1 cellular context compared by ENCODE assay signal in the genomic region with DNA sequence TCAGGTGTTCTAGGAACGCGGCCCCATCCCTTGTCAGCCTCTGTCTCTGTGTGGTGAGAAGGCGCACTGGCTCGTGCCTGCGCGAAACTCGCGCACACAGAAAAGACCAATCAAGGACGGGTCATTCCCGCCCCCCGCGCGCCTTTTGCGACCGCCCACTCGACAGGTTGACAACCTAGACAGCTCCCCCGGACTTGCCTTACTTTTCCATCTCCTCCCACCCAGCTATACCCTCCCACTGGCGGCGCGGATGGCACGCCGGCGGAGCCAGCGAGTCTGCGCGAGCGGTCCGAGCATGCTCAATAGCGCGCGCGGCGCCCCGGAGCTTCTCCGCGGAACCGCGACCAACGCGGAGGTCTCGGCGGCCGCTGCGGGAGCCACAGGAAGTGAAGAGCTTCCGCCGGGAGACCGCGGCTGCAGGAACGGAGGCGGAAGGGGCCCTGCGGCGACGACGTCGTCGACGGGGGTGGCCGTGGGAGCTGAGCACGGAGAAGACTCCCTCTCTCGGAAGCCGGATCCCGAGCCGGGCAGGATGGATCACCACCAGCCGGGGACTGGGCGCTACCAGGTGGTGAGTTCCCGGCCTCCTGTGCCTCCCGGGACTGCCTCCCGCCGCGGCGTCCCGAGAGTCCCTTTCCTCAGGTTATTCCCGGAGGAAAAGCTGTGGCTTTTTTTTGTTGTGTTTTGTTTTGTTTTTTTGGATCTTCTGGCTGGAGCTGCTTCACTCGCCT.
TF ChIP-seq lines count a peak whose summit lies in the region.

A gene with protein sequence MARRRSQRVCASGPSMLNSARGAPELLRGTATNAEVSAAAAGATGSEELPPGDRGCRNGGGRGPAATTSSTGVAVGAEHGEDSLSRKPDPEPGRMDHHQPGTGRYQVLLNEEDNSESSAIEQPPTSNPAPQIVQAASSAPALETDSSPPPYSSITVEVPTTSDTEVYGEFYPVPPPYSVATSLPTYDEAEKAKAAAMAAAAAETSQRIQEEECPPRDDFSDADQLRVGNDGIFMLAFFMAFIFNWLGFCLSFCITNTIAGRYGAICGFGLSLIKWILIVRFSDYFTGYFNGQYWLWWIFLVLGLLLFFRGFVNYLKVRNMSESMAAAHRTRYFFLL (plus strand): TSS at position 202 of the 731 bp plus-strand sequence. CDS start 49 bp downstream, at position 251.

TF ChIP-seq in WTC11, 78 proteins besides CTCF, POLR2A, EP300 and RAD21 (continued from another document and continues in another):
- TF ChIP-seq, protein P1, sequence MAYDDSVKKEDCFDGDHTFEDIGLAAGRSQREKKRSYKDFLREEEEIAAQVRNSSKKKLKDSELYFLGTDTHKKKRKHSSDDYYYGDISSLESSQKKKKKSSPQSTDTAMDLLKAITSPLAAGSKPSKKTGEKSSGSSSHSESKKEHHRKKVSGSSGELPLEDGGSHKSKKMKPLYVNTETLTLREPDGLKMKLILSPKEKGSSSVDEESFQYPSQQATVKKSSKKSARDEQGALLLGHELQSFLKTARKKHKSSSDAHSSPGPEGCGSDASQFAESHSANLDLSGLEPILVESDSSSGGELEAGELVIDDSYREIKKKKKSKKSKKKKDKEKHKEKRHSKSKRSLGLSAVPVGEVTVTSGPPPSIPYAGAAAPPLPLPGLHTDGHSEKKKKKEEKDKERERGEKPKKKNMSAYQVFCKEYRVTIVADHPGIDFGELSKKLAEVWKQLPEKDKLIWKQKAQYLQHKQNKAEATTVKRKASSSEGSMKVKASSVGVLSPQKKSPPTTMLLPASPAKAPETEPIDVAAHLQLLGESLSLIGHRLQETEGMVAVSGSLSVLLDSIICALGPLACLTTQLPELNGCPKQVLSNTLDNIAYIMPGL (CRISPR knock-in tag; IDR thresholded peaks at IDR 0.05), result peak; percentile 77
- TF ChIP-seq SMAD3 (CRISPR knock-in tag; IDR thresholded peaks at IDR 0.05; ENCODE audit: borderline replicate concordance) (no peak), GRHL2 (CRISPR knock-in tag; IDR thresholded peaks at IDR 0.05; ENCODE audit: insufficient replicate concordance, severe bottlenecking) (no peak), ETV6 (CRISPR knock-in tag; IDR thresholded peaks at IDR 0.05) (peak; percentile 72; the same call in 1 of the 2 replicates), NR3C1 (CRISPR knock-in tag; conservative IDR thresholded peaks at IDR 0.05; ENCODE audit: low read depth) (no peak), MXD4 (CRISPR knock-in tag; IDR thresholded peaks at IDR 0.05; ENCODE audit: borderline replicate concordance) (no peak), ZNF219 (CRISPR knock-in tag; IDR thresholded peaks at IDR 0.05; ENCODE audit: borderline replicate concordance) (no peak), ATF1 (CRISPR knock-in tag; IDR thresholded peaks at IDR 0.05) (no peak), GABPB1 (CRISPR knock-in tag; IDR thresholded peaks at IDR 0.05) (no peak; the same call in 1 of the 2 replicates), FOXK1 (CRISPR knock-in tag; IDR thresholded peaks at IDR 0.05) (peak; percentile 44; the same call in 1 of the 2 replicates), KAT7 (CRISPR knock-in tag; IDR thresholded peaks at IDR 0.05; ENCODE audit: borderline replicate concordance) (peak; percentile 69; the same call in 1 of the 2 replicates), HMGA2 (CRISPR knock-in tag; IDR thresholded peaks at IDR 0.05) (no peak), TEAD1 (CRISPR knock-in tag; IDR thresholded peaks at IDR 0.05) (peak; percentile 71; the same call in 1 of the 2 replicates), NFATC4 (CRISPR knock-in tag; IDR thresholded peaks at IDR 0.05) (no peak), ZNF396 (CRISPR knock-in tag; IDR thresholded peaks at IDR 0.05; ENCODE audit: borderline replicate concordance) (no peak), CREB1 (CRISPR knock-in tag; IDR thresholded peaks at IDR 0.05) (peak; percentile 9; the same call in 1 of the 2 replicates), IRF2 (CRISPR knock-in tag; IDR thresholded peaks at IDR 0.05; ENCODE audit: borderline replicate concordance, low read depth) (no peak), OVOL2 (CRISPR knock-in tag; IDR thresholded peaks at IDR 0.05; ENCODE audit: borderline replicate concordance) (no peak), ZNF121 (CRISPR knock-in tag; IDR thresholded peaks at IDR 0.05) (0 out of 2 replicates have a peak, but pooled peaks have one; percentile 4), FOXJ3 (CRISPR knock-in tag; IDR thresholded peaks at IDR 0.05; ENCODE audit: borderline replicate concordance) (no peak)
- TF ChIP-seq, protein P2, sequence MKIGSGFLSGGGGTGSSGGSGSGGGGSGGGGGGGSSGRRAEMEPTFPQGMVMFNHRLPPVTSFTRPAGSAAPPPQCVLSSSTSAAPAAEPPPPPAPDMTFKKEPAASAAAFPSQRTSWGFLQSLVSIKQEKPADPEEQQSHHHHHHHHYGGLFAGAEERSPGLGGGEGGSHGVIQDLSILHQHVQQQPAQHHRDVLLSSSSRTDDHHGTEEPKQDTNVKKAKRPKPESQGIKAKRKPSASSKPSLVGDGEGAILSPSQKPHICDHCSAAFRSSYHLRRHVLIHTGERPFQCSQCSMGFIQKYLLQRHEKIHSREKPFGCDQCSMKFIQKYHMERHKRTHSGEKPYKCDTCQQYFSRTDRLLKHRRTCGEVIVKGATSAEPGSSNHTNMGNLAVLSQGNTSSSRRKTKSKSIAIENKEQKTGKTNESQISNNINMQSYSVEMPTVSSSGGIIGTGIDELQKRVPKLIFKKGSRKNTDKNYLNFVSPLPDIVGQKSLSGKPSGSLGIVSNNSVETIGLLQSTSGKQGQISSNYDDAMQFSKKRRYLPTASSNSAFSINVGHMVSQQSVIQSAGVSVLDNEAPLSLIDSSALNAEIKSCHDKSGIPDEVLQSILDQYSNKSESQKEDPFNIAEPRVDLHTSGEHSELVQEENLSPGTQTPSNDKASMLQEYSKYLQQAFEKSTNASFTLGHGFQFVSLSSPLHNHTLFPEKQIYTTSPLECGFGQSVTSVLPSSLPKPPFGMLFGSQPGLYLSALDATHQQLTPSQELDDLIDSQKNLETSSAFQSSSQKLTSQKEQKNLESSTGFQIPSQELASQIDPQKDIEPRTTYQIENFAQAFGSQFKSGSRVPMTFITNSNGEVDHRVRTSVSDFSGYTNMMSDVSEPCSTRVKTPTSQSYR (CRISPR knock-in tag; IDR thresholded peaks at IDR 0.05), result 0 out of 2 replicates have a peak, but pooled peaks have one; percentile 49
- TF ChIP-seq, protein P3, sequence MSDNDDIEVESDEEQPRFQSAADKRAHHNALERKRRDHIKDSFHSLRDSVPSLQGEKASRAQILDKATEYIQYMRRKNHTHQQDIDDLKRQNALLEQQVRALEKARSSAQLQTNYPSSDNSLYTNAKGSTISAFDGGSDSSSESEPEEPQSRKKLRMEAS (CRISPR knock-in tag; IDR thresholded peaks at IDR 0.05), result peak; percentile 78
- TF ChIP-seq, protein P4, sequence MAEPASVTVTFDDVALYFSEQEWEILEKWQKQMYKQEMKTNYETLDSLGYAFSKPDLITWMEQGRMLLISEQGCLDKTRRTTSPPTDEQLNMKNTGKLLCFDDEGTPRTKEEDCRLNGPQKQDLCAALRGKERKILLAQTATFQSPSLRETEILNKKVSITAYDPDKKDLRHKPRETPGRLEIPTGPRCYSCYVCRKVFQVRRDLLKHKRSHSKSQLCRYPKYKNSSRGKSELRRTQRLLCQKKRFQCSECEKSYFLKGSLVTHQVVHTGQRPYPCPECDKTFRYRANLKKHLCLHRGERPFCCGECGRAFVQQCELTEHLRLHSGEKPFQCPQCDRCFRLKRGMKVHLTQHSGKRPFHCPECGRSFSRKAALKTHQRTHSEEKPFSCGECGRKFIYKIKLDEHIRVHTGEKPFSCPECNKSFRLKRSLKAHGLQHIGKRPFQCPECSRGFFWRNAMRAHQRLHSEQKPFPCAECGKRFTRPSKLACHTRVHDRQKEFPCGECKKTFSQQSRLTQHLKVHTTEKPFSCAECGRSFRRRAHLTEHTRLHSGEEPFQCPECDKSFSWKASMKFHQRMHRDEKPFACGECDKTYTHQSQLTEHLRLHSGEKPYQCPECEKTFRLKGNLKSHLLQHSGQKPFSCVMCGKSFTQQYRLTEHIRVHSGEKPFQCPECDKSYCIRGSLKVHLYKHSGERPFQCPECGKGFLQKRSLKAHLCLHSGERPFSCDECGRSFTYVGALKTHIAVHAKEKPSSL (CRISPR knock-in tag; conservative IDR thresholded peaks at IDR 0.05), result no peak
- TF ChIP-seq, protein P5, sequence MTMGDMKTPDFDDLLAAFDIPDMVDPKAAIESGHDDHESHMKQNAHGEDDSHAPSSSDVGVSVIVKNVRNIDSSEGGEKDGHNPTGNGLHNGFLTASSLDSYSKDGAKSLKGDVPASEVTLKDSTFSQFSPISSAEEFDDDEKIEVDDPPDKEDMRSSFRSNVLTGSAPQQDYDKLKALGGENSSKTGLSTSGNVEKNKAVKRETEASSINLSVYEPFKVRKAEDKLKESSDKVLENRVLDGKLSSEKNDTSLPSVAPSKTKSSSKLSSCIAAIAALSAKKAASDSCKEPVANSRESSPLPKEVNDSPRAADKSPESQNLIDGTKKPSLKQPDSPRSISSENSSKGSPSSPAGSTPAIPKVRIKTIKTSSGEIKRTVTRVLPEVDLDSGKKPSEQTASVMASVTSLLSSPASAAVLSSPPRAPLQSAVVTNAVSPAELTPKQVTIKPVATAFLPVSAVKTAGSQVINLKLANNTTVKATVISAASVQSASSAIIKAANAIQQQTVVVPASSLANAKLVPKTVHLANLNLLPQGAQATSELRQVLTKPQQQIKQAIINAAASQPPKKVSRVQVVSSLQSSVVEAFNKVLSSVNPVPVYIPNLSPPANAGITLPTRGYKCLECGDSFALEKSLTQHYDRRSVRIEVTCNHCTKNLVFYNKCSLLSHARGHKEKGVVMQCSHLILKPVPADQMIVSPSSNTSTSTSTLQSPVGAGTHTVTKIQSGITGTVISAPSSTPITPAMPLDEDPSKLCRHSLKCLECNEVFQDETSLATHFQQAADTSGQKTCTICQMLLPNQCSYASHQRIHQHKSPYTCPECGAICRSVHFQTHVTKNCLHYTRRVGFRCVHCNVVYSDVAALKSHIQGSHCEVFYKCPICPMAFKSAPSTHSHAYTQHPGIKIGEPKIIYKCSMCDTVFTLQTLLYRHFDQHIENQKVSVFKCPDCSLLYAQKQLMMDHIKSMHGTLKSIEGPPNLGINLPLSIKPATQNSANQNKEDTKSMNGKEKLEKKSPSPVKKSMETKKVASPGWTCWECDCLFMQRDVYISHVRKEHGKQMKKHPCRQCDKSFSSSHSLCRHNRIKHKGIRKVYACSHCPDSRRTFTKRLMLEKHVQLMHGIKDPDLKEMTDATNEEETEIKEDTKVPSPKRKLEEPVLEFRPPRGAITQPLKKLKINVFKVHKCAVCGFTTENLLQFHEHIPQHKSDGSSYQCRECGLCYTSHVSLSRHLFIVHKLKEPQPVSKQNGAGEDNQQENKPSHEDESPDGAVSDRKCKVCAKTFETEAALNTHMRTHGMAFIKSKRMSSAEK (CRISPR knock-in tag; IDR thresholded peaks at IDR 0.05; ENCODE audit: borderline replicate concordance), result no peak
- TF ChIP-seq, protein P6, sequence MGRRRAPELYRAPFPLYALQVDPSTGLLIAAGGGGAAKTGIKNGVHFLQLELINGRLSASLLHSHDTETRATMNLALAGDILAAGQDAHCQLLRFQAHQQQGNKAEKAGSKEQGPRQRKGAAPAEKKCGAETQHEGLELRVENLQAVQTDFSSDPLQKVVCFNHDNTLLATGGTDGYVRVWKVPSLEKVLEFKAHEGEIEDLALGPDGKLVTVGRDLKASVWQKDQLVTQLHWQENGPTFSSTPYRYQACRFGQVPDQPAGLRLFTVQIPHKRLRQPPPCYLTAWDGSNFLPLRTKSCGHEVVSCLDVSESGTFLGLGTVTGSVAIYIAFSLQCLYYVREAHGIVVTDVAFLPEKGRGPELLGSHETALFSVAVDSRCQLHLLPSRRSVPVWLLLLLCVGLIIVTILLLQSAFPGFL (CRISPR knock-in tag; IDR thresholded peaks at IDR 0.05; ENCODE audit: borderline replicate concordance), result no peak
- TF ChIP-seq, protein P7, sequence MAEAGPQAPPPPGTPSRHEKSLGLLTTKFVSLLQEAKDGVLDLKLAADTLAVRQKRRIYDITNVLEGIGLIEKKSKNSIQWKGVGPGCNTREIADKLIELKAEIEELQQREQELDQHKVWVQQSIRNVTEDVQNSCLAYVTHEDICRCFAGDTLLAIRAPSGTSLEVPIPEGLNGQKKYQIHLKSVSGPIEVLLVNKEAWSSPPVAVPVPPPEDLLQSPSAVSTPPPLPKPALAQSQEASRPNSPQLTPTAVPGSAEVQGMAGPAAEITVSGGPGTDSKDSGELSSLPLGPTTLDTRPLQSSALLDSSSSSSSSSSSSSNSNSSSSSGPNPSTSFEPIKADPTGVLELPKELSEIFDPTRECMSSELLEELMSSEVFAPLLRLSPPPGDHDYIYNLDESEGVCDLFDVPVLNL (CRISPR knock-in tag; IDR thresholded peaks at IDR 0.05; ENCODE audit: borderline replicate concordance, low read depth), result 0 out of 2 replicates have a peak, but pooled peaks have one; percentile 20
- TF ChIP-seq, protein P8, sequence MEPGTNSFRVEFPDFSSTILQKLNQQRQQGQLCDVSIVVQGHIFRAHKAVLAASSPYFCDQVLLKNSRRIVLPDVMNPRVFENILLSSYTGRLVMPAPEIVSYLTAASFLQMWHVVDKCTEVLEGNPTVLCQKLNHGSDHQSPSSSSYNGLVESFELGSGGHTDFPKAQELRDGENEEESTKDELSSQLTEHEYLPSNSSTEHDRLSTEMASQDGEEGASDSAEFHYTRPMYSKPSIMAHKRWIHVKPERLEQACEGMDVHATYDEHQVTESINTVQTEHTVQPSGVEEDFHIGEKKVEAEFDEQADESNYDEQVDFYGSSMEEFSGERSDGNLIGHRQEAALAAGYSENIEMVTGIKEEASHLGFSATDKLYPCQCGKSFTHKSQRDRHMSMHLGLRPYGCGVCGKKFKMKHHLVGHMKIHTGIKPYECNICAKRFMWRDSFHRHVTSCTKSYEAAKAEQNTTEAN (CRISPR knock-in tag; IDR thresholded peaks at IDR 0.05), result no peak
- TF ChIP-seq, protein P9, sequence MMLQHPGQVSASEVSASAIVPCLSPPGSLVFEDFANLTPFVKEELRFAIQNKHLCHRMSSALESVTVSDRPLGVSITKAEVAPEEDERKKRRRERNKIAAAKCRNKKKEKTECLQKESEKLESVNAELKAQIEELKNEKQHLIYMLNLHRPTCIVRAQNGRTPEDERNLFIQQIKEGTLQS (CRISPR knock-in tag; conservative IDR thresholded peaks at IDR 0.05), result no peak
- TF ChIP-seq, protein P10, sequence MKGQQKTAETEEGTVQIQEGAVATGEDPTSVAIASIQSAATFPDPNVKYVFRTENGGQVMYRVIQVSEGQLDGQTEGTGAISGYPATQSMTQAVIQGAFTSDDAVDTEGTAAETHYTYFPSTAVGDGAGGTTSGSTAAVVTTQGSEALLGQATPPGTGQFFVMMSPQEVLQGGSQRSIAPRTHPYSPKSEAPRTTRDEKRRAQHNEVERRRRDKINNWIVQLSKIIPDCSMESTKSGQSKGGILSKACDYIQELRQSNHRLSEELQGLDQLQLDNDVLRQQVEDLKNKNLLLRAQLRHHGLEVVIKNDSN (CRISPR knock-in tag; IDR thresholded peaks at IDR 0.05), result no peak
- TF ChIP-seq, protein P11, sequence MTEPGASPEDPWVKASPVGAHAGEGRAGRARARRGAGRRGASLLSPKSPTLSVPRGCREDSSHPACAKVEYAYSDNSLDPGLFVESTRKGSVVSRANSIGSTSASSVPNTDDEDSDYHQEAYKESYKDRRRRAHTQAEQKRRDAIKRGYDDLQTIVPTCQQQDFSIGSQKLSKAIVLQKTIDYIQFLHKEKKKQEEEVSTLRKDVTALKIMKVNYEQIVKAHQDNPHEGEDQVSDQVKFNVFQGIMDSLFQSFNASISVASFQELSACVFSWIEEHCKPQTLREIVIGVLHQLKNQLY (CRISPR knock-in tag; IDR thresholded peaks at IDR 0.05), result no peak
